Comparison of ENCODE assay signal across 25 cellular contexts in genomic region chr10:48238826-48239520, GRCh38. TPM values are rescaled to one million over a fixed set of nuclear protein-coding genes. Genes with fewer than 3 reads are reported as not detected.
"Had no signal": no experiment of that assay in that cellular context is flagged by ENCODE, and none has a peak within 500 bp of the region (broad histone marks: within the 10 kb centered on the region; RNA-seq: fewer than 3 reads in every experiment).

No MANE protein-coding gene starts in this region.

- H3K36me3 ChIP-seq: brain microvascular endothelial cell, colonic mucosa, lower lobe of right lung, prostate gland, suprapubic skin, transverse colon had no signal

- H3K27me3 ChIP-seq: brain microvascular endothelial cell, colonic mucosa, transverse colon had no signal

- H3K4me3 ChIP-seq: colonic mucosa, lower lobe of right lung, prostate gland, suprapubic skin, transverse colon had no signal

- H3K36me3 Mint-ChIP-seq: activated CD4-positive, alpha-beta memory T cell treated with anti-CD3 and anti-CD28 coated beads for 36 hours; mesothelial cell of epicardium; WTC11 had no signal

- H3K4me1 Mint-ChIP-seq: activated CD4-positive, alpha-beta T cell treated with anti-CD3 and anti-CD28 coated beads for 36 hours; activated naive CD8-positive, alpha-beta T cell treated with anti-CD3 and anti-CD28 coated beads, Interleukin-2, amount 50 U/mL, for 24 hours; central memory CD8-positive, alpha-beta T cell; mesothelial cell of epicardium; T-helper 17 cell had no signal

- H3K9me3 ChIP-seq: colonic mucosa, lower lobe of right lung, prostate gland, suprapubic skin, transverse colon had no signal

- FAIRE-seq: small intestine, TTC549 had no signal

- H3K27ac ChIP-seq: brain microvascular endothelial cell, colonic mucosa, lower lobe of right lung, prostate gland, suprapubic skin, transverse colon had no signal

- H3K9me3 Mint-ChIP-seq: activated CD4-positive, alpha-beta memory T cell treated with anti-CD3 and anti-CD28 coated beads for 36 hours; activated naive CD4-positive, alpha-beta T cell treated with anti-CD3 and anti-CD28 coated beads for 36 hours; activated naive CD8-positive, alpha-beta T cell treated with anti-CD3 and anti-CD28 coated beads, Interleukin-2, amount 50 U/mL, for 24 hours; activated T-cell treated with anti-CD3 and anti-CD28 coated beads, Interleukin-2, amount 50 U/mL, for 4 hours; central memory CD8-positive, alpha-beta T cell; mesothelial cell of epicardium; nephron; stimulated activated naive CD8-positive, alpha-beta T cell treated with anti-CD3 and anti-CD28 coated beads, Interleukin-15, Interleukin-2, amounts not matched to agents 100 ng/mL and 50 ng/mL, for 24 hours; WTC11 had no signal

- DNase-seq: activated CD4-positive, alpha-beta memory T cell treated with anti-CD3 and anti-CD28 coated beads for 36 hours; activated CD4-positive, alpha-beta T cell treated with anti-CD3 and anti-CD28 coated beads for 36 hours; activated naive CD4-positive, alpha-beta T cell treated with anti-CD3 and anti-CD28 coated beads for 36 hours; activated naive CD8-positive, alpha-beta T cell treated with anti-CD3 and anti-CD28 coated beads, Interleukin-2, amount 50 U/mL, for 24 hours; activated T-cell treated with anti-CD3 and anti-CD28 coated beads, Interleukin-2, amount 50 U/mL, for 4 hours; brain microvascular endothelial cell; colonic mucosa; left cardiac atrium; lower lobe of right lung; right cardiac atrium; small intestine; stimulated activated CD4-positive, alpha-beta T cell treated with anti-CD3 and anti-CD28 coated beads, Interleukin-15, amount 100 ng/mL, for 24 hours; stimulated activated CD4-positive, alpha-beta T cell treated with anti-CD3 and anti-CD28 coated beads, Interleukin-2, amount 100 ng/mL, for 48 hours; T-helper 17 cell; transverse colon had no signal

- H3K4me3 Mint-ChIP-seq: activated CD4-positive, alpha-beta memory T cell treated with anti-CD3 and anti-CD28 coated beads for 36 hours; activated CD4-positive, alpha-beta T cell treated with anti-CD3 and anti-CD28 coated beads for 36 hours; activated naive CD4-positive, alpha-beta T cell treated with anti-CD3 and anti-CD28 coated beads for 36 hours; activated naive CD8-positive, alpha-beta T cell treated with anti-CD3 and anti-CD28 coated beads, Interleukin-2, amount 50 U/mL, for 24 hours; activated T-cell treated with anti-CD3 and anti-CD28 coated beads, Interleukin-2, amount 50 U/mL, for 4 hours; central memory CD8-positive, alpha-beta T cell; mesothelial cell of epicardium; nephron; stimulated activated naive CD8-positive, alpha-beta T cell treated with anti-CD3 and anti-CD28 coated beads, Interleukin-15, Interleukin-2, amounts not matched to agents 100 ng/mL and 50 ng/mL, for 24 hours; T-helper 17 cell; WTC11 had no signal

- H3K27me3 Mint-ChIP-seq: activated CD4-positive, alpha-beta memory T cell treated with anti-CD3 and anti-CD28 coated beads for 36 hours; activated CD4-positive, alpha-beta T cell treated with anti-CD3 and anti-CD28 coated beads for 36 hours had no signal

- H3K4me1 ChIP-seq: colonic mucosa, lower lobe of right lung, prostate gland, suprapubic skin, transverse colon had no signal

- ATAC-seq: activated CD4-positive, alpha-beta T cell treated with anti-CD3 and anti-CD28 coated beads for 36 hours; activated naive CD8-positive, alpha-beta T cell treated with anti-CD3 and anti-CD28 coated beads, Interleukin-2, amount 50 U/mL, for 24 hours; activated T-cell treated with anti-CD3 and anti-CD28 coated beads, Interleukin-2, amount 50 U/mL, for 4 hours; esophagus mucosa; left cardiac atrium; lower lobe of right lung; right cardiac atrium; T-helper 17 cell; WTC11 had no signal

- H3K27ac Mint-ChIP-seq: activated CD4-positive, alpha-beta memory T cell treated with anti-CD3 and anti-CD28 coated beads for 36 hours; activated CD4-positive, alpha-beta T cell treated with anti-CD3 and anti-CD28 coated beads for 36 hours; activated naive CD4-positive, alpha-beta T cell treated with anti-CD3 and anti-CD28 coated beads for 36 hours; activated naive CD8-positive, alpha-beta T cell treated with anti-CD3 and anti-CD28 coated beads, Interleukin-2, amount 50 U/mL, for 24 hours; mesothelial cell of epicardium; nephron; stimulated activated naive CD8-positive, alpha-beta T cell treated with anti-CD3 and anti-CD28 coated beads, Interleukin-15, Interleukin-2, amounts not matched to agents 100 ng/mL and 50 ng/mL, for 24 hours; T-helper 17 cell; WTC11 had no signal

RNA-seq across cellular contexts. Expression of gene FRMPD2, which starts 35.5 kb away (rescaled TPM):
- total RNA-seq: activated CD4-positive, alpha-beta memory T cell treated with anti-CD3 and anti-CD28 coated beads for 36 hours; activated CD4-positive, alpha-beta T cell treated with anti-CD3 and anti-CD28 coated beads for 36 hours; activated naive CD4-positive, alpha-beta T cell treated with anti-CD3 and anti-CD28 coated beads for 36 hours; activated T-cell treated with anti-CD3 and anti-CD28 coated beads, Interleukin-2, amount 50 U/mL, for 4 hours; esophagus mucosa; omental fat pad had no signal
- polyA plus RNA-seq: small intestine had no signal
